In genomic region chr7:66297579-66297978, GRCh38 we compare ENCODE assay signal across 22 cellular contexts.
DNase-seq lines count a peak whose midpoint lies in the region; ATAC-seq and TF ChIP-seq lines count a peak whose summit lies in the region.
"Had no signal": no experiment of that assay in that cellular context is flagged by ENCODE, and none has a peak within 500 bp of the region (broad histone marks: within the 10 kb centered on the region; RNA-seq: fewer than 3 reads in every experiment).

No MANE protein-coding gene starts in this region.

- no peak for DNase-seq in CD14-positive monocyte (ENCODE audit: low spot score)
- DNase-seq in RWPE1 (ENCODE audit: low spot score) = peak; percentile 26
- DNase-seq in foreskin melanocyte = peak; percentile 53
- DNase-seq in ACHN = no peak
- no peak for DNase-seq in PC-9
- DNase-seq in NCI-H1417 (lab: John Stamatoyannopoulos, UW) = no peak
- DNase-seq: activated CD4-positive, alpha-beta memory T cell treated with anti-CD3 and anti-CD28 coated beads, Interleukin-2, amount 10 ng/mL, durations not matched to agents 7 days and 5 days; amygdala; DMS79; left cardiac atrium; NCI-H1417 treated with DMSO at 0.1 percent for 48 hours; NCI-H524; psoas muscle; small intestine; stimulated activated CD4-positive, alpha-beta T cell treated with anti-CD3 and anti-CD28 coated beads, Interleukin-2, amount 100 ng/mL, for 48 hours; tibial artery had no signal

- BruUV-seq in PC-9 (replicated peaks; lab: Mats Ljungman, UMichigan) = no TSS peak

- H3K4me1 ChIP-seq in KMS-11 (ENCODE audit: low read depth, poor library complexity, severe bottlenecking) (peaks cover 93% of the 10 kb centered on the region), PC-9 (replicated peaks; ENCODE audit: insufficient read depth) (no peaks in the 10 kb centered on the region)
- H3K4me1 ChIP-seq: psoas muscle, tibial artery had no signal

- H3K4me1 Mint-ChIP-seq in CD14-positive monocyte = peaks cover 39% of the 10 kb centered on the region
- H3K4me1 Mint-ChIP-seq: activated CD4-positive, alpha-beta memory T cell treated with anti-CD3 and anti-CD28 coated beads, Interleukin-2, amount 10 ng/mL, durations not matched to agents 7 days and 5 days; central memory CD8-positive, alpha-beta T cell; nephron had no signal

- H3K9me2 ChIP-seq in PC-9 (ENCODE audit: insufficient read depth) = no peaks in the 10 kb centered on the region

- H3K4me3 ChIP-seq in KMS-11 (IDR thresholded peaks at IDR 0.05; ENCODE audit: insufficient read depth, low read depth, low read length) (no peak overlapping the region), PC-9 (no peak overlapping the region)
- H3K4me3 ChIP-seq: psoas muscle, tibial artery had no signal

- H3K4me3 Mint-ChIP-seq in CD14-positive monocyte = no peak overlapping the region
- H3K4me3 Mint-ChIP-seq: activated CD4-positive, alpha-beta memory T cell treated with anti-CD3 and anti-CD28 coated beads, Interleukin-2, amount 10 ng/mL, durations not matched to agents 7 days and 5 days; central memory CD8-positive, alpha-beta T cell; nephron; stimulated activated naive CD8-positive, alpha-beta T cell treated with anti-CD3 and anti-CD28 coated beads, Interleukin-15, Interleukin-2, amounts not matched to agents 100 ng/mL and 50 ng/mL, for 24 hours; WTC11 had no signal

- TF ChIP-seq CTCF in CD14-positive monocyte (IDR thresholded peaks at IDR 0.05) = no peak
- TF ChIP-seq CTCF in KMS-11 (conservative IDR thresholded peaks at IDR 0.05; ENCODE audit: low read depth, low read length) = no peak
- no peak for TF ChIP-seq CTCF in RWPE1 (conservative IDR thresholded peaks at IDR 0.05; ENCODE audit: low read depth)
- TF ChIP-seq CTCF in PC-9 (conservative IDR thresholded peaks at IDR 0.05) = no peak

- peak overlapping the region; percentile 71 to 93 (median 81) for H3K27ac Mint-ChIP-seq in CD14-positive monocyte
- H3K27ac Mint-ChIP-seq: activated CD4-positive, alpha-beta memory T cell treated with anti-CD3 and anti-CD28 coated beads, Interleukin-2, amount 10 ng/mL, durations not matched to agents 7 days and 5 days; nephron; stimulated activated naive CD8-positive, alpha-beta T cell treated with anti-CD3 and anti-CD28 coated beads, Interleukin-15, Interleukin-2, amounts not matched to agents 100 ng/mL and 50 ng/mL, for 24 hours; WTC11 had no signal

- H3K27me3 Mint-ChIP-seq in CD14-positive monocyte (ENCODE audit: low read depth in 3 of 3) = no peaks in the 10 kb centered on the region
- H3K27me3 Mint-ChIP-seq: activated CD4-positive, alpha-beta memory T cell treated with anti-CD3 and anti-CD28 coated beads, Interleukin-2, amount 10 ng/mL, durations not matched to agents 7 days and 5 days; central memory CD8-positive, alpha-beta T cell; stimulated activated naive CD8-positive, alpha-beta T cell treated with anti-CD3 and anti-CD28 coated beads, Interleukin-15, Interleukin-2, amounts not matched to agents 100 ng/mL and 50 ng/mL, for 24 hours had no signal

- POLR2A ChIA-PET in RWPE1 (lab: Yijun Ruan, JAX; ENCODE audit: low non-redundant PET) = no interaction called here
- POLR2A ChIA-PET in PC-9 (lab: Charles Lee; ENCODE audit: unreplicated experiment) = no interaction called here

- no peaks in the 10 kb centered on the region for H3F3A ChIP-seq in PC-9 (ENCODE audit: insufficient read depth, low read depth)

- no peak overlapping the region for H2AFZ ChIP-seq in KMS-11 (ENCODE audit: low read depth)
- no peak overlapping the region for H2AFZ ChIP-seq in PC-9

- peaks cover 82% of the 10 kb centered on the region for H3K79me2 ChIP-seq in KMS-11 (ENCODE audit: insufficient read depth, low read depth)
- H3K79me2 ChIP-seq in PC-9 (ENCODE audit: low read depth) = no peaks in the 10 kb centered on the region

- no peak overlapping the region for H3K9ac ChIP-seq in KMS-11

- ATAC-seq in HG02938 (IDR thresholded peaks at IDR 0.05; ENCODE audit: unreplicated experiment) = no peak
- ATAC-seq: left cardiac atrium, psoas muscle, WTC11 had no signal

- H3K27ac ChIP-seq in KMS-11 (peak overlapping the region; percentile 57; the same call in 1 of the 2 replicates), RWPE1 (no peak overlapping the region), PC-9 (no peak overlapping the region)
- H3K27ac ChIP-seq: psoas muscle, tibial artery had no signal

- peaks cover 3 to 5% of the 10 kb centered on the region in 2 donors for H3K36me3 Mint-ChIP-seq in CD14-positive monocyte

- peaks cover 6 to 26% (median 14%) of the 10 kb centered on the region in 7 donors for H3K9me3 Mint-ChIP-seq in CD14-positive monocyte

- H3K36me3 ChIP-seq in KMS-11 (ENCODE audit: insufficient read depth) (no peaks in the 10 kb centered on the region; the same call in 1 of the 2 replicates), PC-9 (ENCODE audit: low read depth) (0 out of 2 replicates have a peak, but pooled peaks cover 4% of the 10 kb centered on the region)

- in situ Hi-C loops in ACHN (cut with HindIII; ENCODE audit: low pct_ligation_motif_present, low pct_unique_long_range_greater_than_20kb, low sequenced_read_pairs) = no loop called here

- H4K20me1 ChIP-seq in KMS-11 (ENCODE audit: insufficient read depth) (no peaks in the 10 kb centered on the region), PC-9 (ENCODE audit: insufficient read depth) (no peaks in the 10 kb centered on the region)

- H3K4me2 ChIP-seq in KMS-11 (peak overlapping the region; percentile 70), PC-9 (no peak overlapping the region)

- intact Hi-C loops in CD14-positive monocyte (cut with micrococcal nuclease) (no loop called here), PC-9 (cut with micrococcal nuclease; ENCODE audit: unreplicated experiment) (no loop called here)

- no peaks in the 10 kb centered on the region for H3K27me3 ChIP-seq in KMS-11 (ENCODE audit: insufficient read depth, low read depth)
- H3K27me3 ChIP-seq in PC-9 (ENCODE audit: insufficient read depth, low read depth) = no peaks in the 10 kb centered on the region
- H3K27me3 ChIP-seq: tibial artery had no signal

- CTCF ChIA-PET in RWPE1 (lab: Yijun Ruan, JAX) = interaction anchor here (1.0 kb wide), 1 partner anchor 93 kb away, joined by 3 read pairs; the partner anchor contains the start of gene TPST1
- CTCF ChIA-PET in PC-9 (lab: Charles Lee) = no interaction called here

- H3K9me3 ChIP-seq in PC-9 (ENCODE audit: insufficient read depth, low read depth) = peaks cover 14% of the 10 kb centered on the region; the same call in 1 of the 2 replicates

Comparison
In these comparisons a context has a peak if more than half of its experiments do, and no peak if none do; other contexts are left out.
1. DNase-seq: peak in RWPE1 (single experiment) and foreskin melanocyte (single experiment); none in CD14-positive monocyte (single experiment), ACHN (single experiment), PC-9 (0 of 2) and NCI-H1417 (0 of 3).